In the genomic region with DNA sequence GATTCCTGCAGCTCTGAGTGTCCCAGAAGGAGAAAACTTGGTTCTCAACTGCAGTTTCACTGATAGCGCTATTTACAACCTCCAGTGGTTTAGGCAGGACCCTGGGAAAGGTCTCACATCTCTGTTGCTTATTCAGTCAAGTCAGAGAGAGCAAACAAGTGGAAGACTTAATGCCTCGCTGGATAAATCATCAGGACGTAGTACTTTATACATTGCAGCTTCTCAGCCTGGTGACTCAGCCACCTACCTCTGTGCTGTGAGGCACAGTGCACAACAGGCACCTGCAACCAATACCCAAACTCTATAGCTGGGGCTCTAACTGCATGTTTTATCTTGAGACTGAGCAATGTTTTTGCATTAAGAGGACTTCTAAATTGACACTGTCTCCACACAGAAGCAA, we compare ENCODE assay signal across 18 cellular contexts.
DNase-seq lines count a peak whose midpoint lies in the region; ATAC-seq lines count a peak whose summit lies in the region.
"Had no signal": no experiment of that assay in that cellular context is flagged by ENCODE, and none has a peak within 500 bp of the region (broad histone marks: within the 10 kb centered on the region; RNA-seq: fewer than 3 reads in every experiment).

No MANE protein-coding gene starts in this region.

- peaks cover 33% of the 10 kb centered on the region for H3K4me1 Mint-ChIP-seq in activated CD8-positive, alpha-beta memory T cell treated with anti-CD3 and anti-CD28 coated beads, Interleukin-2, amount 10 ng/mL, durations not matched to agents 7 days and 5 days
- H3K4me1 Mint-ChIP-seq in activated CD4-positive, alpha-beta T cell treated with anti-CD3 and anti-CD28 coated beads, Interleukin-2, amount 10 ng/mL, durations not matched to agents 24 days and 14 days: peaks cover 27% of the 10 kb centered on the region
- H3K4me1 Mint-ChIP-seq in central memory CD8-positive, alpha-beta T cell: peaks cover 7% of the 10 kb centered on the region
- peaks cover 6% of the 10 kb centered on the region for H3K4me1 Mint-ChIP-seq in stimulated activated effector memory CD8-positive, alpha-beta T cell treated with anti-CD3 and anti-CD28 coated beads, Interleukin-12 subunit alpha, Interleukin-12 subunit beta, amount 100 ng/mL, for 72 hours

- CTCF ChIA-PET in activated CD8-positive, alpha-beta memory T cell treated with anti-CD3 and anti-CD28 coated beads, Interleukin-2, amount 10 ng/mL, durations not matched to agents 7 days and 5 days (lab: Charles Lee): interaction anchor here (0.6 to 1.1 kb wide), 3 partner anchors 18 to 507 kb away, joined by 3 read pairs; no protein-coding TSS in a partner anchor

- peak overlapping the region; percentile 65 for H3K4me3 Mint-ChIP-seq in activated CD8-positive, alpha-beta memory T cell treated with anti-CD3 and anti-CD28 coated beads, Interleukin-2, amount 10 ng/mL, durations not matched to agents 7 days and 5 days
- peak overlapping the region; percentile 80 for H3K4me3 Mint-ChIP-seq in activated CD4-positive, alpha-beta T cell treated with anti-CD3 and anti-CD28 coated beads, Interleukin-2, amount 10 ng/mL, durations not matched to agents 24 days and 14 days
- H3K4me3 Mint-ChIP-seq in central memory CD8-positive, alpha-beta T cell: no peak overlapping the region
- peak overlapping the region; percentile 39 for H3K4me3 Mint-ChIP-seq in stimulated activated effector memory CD8-positive, alpha-beta T cell treated with anti-CD3 and anti-CD28 coated beads, Interleukin-12 subunit alpha, Interleukin-12 subunit beta, amount 100 ng/mL, for 72 hours
- H3K4me3 Mint-ChIP-seq: HFFc6 had no signal

- H3K36me3 Mint-ChIP-seq in activated CD8-positive, alpha-beta memory T cell treated with anti-CD3 and anti-CD28 coated beads, Interleukin-2, amount 10 ng/mL, durations not matched to agents 7 days and 5 days: peaks cover 2% of the 10 kb centered on the region
- peaks cover 3% of the 10 kb centered on the region for H3K36me3 Mint-ChIP-seq in activated CD4-positive, alpha-beta T cell treated with anti-CD3 and anti-CD28 coated beads, Interleukin-2, amount 10 ng/mL, durations not matched to agents 24 days and 14 days (ENCODE audit: low read depth)
- peaks cover 5% of the 10 kb centered on the region for H3K36me3 Mint-ChIP-seq in central memory CD8-positive, alpha-beta T cell (ENCODE audit: insufficient read depth)
- H3K36me3 Mint-ChIP-seq in stimulated activated effector memory CD8-positive, alpha-beta T cell treated with anti-CD3 and anti-CD28 coated beads, Interleukin-12 subunit alpha, Interleukin-12 subunit beta, amount 100 ng/mL, for 72 hours: peaks cover 5% of the 10 kb centered on the region

- intact Hi-C loops in activated CD4-positive, alpha-beta T cell treated with anti-CD3 and anti-CD28 coated beads, Interleukin-2, amount 10 ng/mL, durations not matched to agents 24 days and 14 days (cut with micrococcal nuclease): no loop called here
- intact Hi-C loops in left ventricle myocardium superior (cut with micrococcal nuclease): no loop called here

- peak; percentile 35 for DNase-seq in activated CD8-positive, alpha-beta memory T cell treated with anti-CD3 and anti-CD28 coated beads, Interleukin-2, amount 10 ng/mL, durations not matched to agents 7 days and 5 days
- no peak for DNase-seq in activated CD8-positive, alpha-beta memory T cell treated with anti-CD3 and anti-CD28 coated beads, Interleukin-2, amount 50 U/mL, for 48 hours
- peak; percentile 67 for DNase-seq in activated CD4-positive, alpha-beta T cell treated with anti-CD3 and anti-CD28 coated beads, Interleukin-2, amount 10 ng/mL, durations not matched to agents 24 days and 14 days
- DNase-seq in central memory CD8-positive, alpha-beta T cell (ENCODE audit: low spot score in 2 of 2): no peak
- no peak for DNase-seq in stimulated activated effector memory CD8-positive, alpha-beta T cell treated with anti-CD3 and anti-CD28 coated beads, Interleukin-12 subunit alpha, Interleukin-12 subunit beta, amount 100 ng/mL, for 72 hours (ENCODE audit: low spot score in 2 of 2)
- no peak for DNase-seq in MV-4-11 (lab: John Stamatoyannopoulos, UW)
- DNase-seq in left ventricle myocardium superior: no peak
- DNase-seq: aorta; HFFc6; left cardiac atrium; mucosa of descending colon; NK-92 treated with Interleukin-12 subunit alpha and Interleukin-12 subunit beta, amount 100 ng/mL, for 24 hours; ovary; small intestine; substantia nigra had no signal

- H3K27me3 Mint-ChIP-seq in activated CD8-positive, alpha-beta memory T cell treated with anti-CD3 and anti-CD28 coated beads, Interleukin-2, amount 10 ng/mL, durations not matched to agents 7 days and 5 days: no peaks in the 10 kb centered on the region
- H3K27me3 Mint-ChIP-seq in activated CD4-positive, alpha-beta T cell treated with anti-CD3 and anti-CD28 coated beads, Interleukin-2, amount 10 ng/mL, durations not matched to agents 24 days and 14 days: peaks cover 2% of the 10 kb centered on the region
- no peaks in the 10 kb centered on the region for H3K27me3 Mint-ChIP-seq in central memory CD8-positive, alpha-beta T cell

- H3K9me3 Mint-ChIP-seq in activated CD8-positive, alpha-beta memory T cell treated with anti-CD3 and anti-CD28 coated beads, Interleukin-2, amount 10 ng/mL, durations not matched to agents 7 days and 5 days (ENCODE audit: low read depth): no peaks in the 10 kb centered on the region
- H3K9me3 Mint-ChIP-seq in activated CD4-positive, alpha-beta T cell treated with anti-CD3 and anti-CD28 coated beads, Interleukin-2, amount 10 ng/mL, durations not matched to agents 24 days and 14 days: no peaks in the 10 kb centered on the region
- H3K9me3 Mint-ChIP-seq in central memory CD8-positive, alpha-beta T cell: no peaks in the 10 kb centered on the region
- H3K9me3 Mint-ChIP-seq in stimulated activated effector memory CD8-positive, alpha-beta T cell treated with anti-CD3 and anti-CD28 coated beads, Interleukin-12 subunit alpha, Interleukin-12 subunit beta, amount 100 ng/mL, for 72 hours: no peaks in the 10 kb centered on the region

- H3K27ac Mint-ChIP-seq in activated CD8-positive, alpha-beta memory T cell treated with anti-CD3 and anti-CD28 coated beads, Interleukin-2, amount 10 ng/mL, durations not matched to agents 7 days and 5 days: peak overlapping the region; percentile 15
- peak overlapping the region; percentile 92 for H3K27ac Mint-ChIP-seq in activated CD4-positive, alpha-beta T cell treated with anti-CD3 and anti-CD28 coated beads, Interleukin-2, amount 10 ng/mL, durations not matched to agents 24 days and 14 days
- peak overlapping the region; percentile 98 for H3K27ac Mint-ChIP-seq in central memory CD8-positive, alpha-beta T cell (ENCODE audit: low read depth)
- no peak overlapping the region for H3K27ac Mint-ChIP-seq in stimulated activated effector memory CD8-positive, alpha-beta T cell treated with anti-CD3 and anti-CD28 coated beads, Interleukin-12 subunit alpha, Interleukin-12 subunit beta, amount 100 ng/mL, for 72 hours
- H3K27ac Mint-ChIP-seq: HFFc6 had no signal

- peak; percentile 55 for ATAC-seq in activated CD8-positive, alpha-beta memory T cell treated with anti-CD3 and anti-CD28 coated beads, Interleukin-2, amount 10 ng/mL, durations not matched to agents 7 days and 5 days
- no peak for ATAC-seq in central memory CD8-positive, alpha-beta T cell (replicated peaks; ENCODE audit: extremely low read depth, poor library complexity, severe bottlenecking)
- ATAC-seq in stimulated activated effector memory CD8-positive, alpha-beta T cell treated with anti-CD3 and anti-CD28 coated beads, Interleukin-12 subunit alpha, Interleukin-12 subunit beta, amount 100 ng/mL, for 72 hours: peak; percentile 52
- no peak for ATAC-seq in left ventricle myocardium superior
- ATAC-seq in HG02938 (IDR thresholded peaks at IDR 0.05; ENCODE audit: unreplicated experiment): no peak
- ATAC-seq: esophagus mucosa, left cardiac atrium, mucosa of descending colon, Right ventricle myocardium inferior had no signal

Comparison
In these comparisons a context has a peak if more than half of its experiments do, and no peak if none do; other contexts are left out.
1. DNase-seq: peak in activated CD8-positive, alpha-beta memory T cell treated with anti-CD3 and anti-CD28 coated beads, Interleukin-2, amount 10 ng/mL, durations not matched to agents 7 days and 5 days (single experiment) and activated CD4-positive, alpha-beta T cell treated with anti-CD3 and anti-CD28 coated beads, Interleukin-2, amount 10 ng/mL, durations not matched to agents 24 days and 14 days (single experiment); none in activated CD8-positive, alpha-beta memory T cell treated with anti-CD3 and anti-CD28 coated beads, Interleukin-2, amount 50 U/mL, for 48 hours (single experiment), central memory CD8-positive, alpha-beta T cell (0 of 2), stimulated activated effector memory CD8-positive, alpha-beta T cell treated with anti-CD3 and anti-CD28 coated beads, Interleukin-12 subunit alpha, Interleukin-12 subunit beta, amount 100 ng/mL, for 72 hours (0 of 2), MV-4-11 (single experiment) and left ventricle myocardium superior (single experiment).
2. ATAC-seq: peak in activated CD8-positive, alpha-beta memory T cell treated with anti-CD3 and anti-CD28 coated beads, Interleukin-2, amount 10 ng/mL, durations not matched to agents 7 days and 5 days (single experiment) and stimulated activated effector memory CD8-positive, alpha-beta T cell treated with anti-CD3 and anti-CD28 coated beads, Interleukin-12 subunit alpha, Interleukin-12 subunit beta, amount 100 ng/mL, for 72 hours (single experiment); none in central memory CD8-positive, alpha-beta T cell (single experiment), left ventricle myocardium superior (single experiment) and HG02938 (single experiment).